8 cellular contexts compared by ENCODE assay signal in genomic region chr16:10386517-10387377, GRCh38. TPM values are rescaled to one million over a fixed set of nuclear protein-coding genes. Genes with fewer than 3 reads are reported as not detected.
A peak's percentile ranks its signal among the peaks of the same experiment; 100 is the strongest.
DNase-seq lines count a peak whose midpoint lies in the region; ATAC-seq, FAIRE-seq and TF ChIP-seq lines count a peak whose summit lies in the region.

No MANE protein-coding gene starts in this region.

- TF ChIP-seq POLR2A in GM18505 (IDR thresholded peaks at IDR 0.05; ENCODE audit: borderline replicate concordance, extremely low read depth, insufficient read depth, insufficient read length): no peak

- no peak for FAIRE-seq in frontal cortex (lab: Jason Lieb, UNC)

- CTCF ChIA-PET in OCI-LY7 (lab: Charles Lee; ENCODE audit: unreplicated experiment): no interaction called here

- peak overlapping the region; percentile 76 for H3K9ac ChIP-seq in ES-I3 (ENCODE audit: low read depth, low read length)

- H3K4me1 ChIP-seq in ES-I3 (ENCODE audit: insufficient read depth, low read length) (no peaks in the 10 kb centered on the region), OCI-LY7 (ENCODE audit: insufficient read depth, low read length, poor library complexity, severe bottlenecking) (peaks cover 28% of the 10 kb centered on the region), osteoblast (ENCODE audit: insufficient read depth, low read length) (peaks cover 7% of the 10 kb centered on the region)

- DNase-seq in OCI-LY7 (ENCODE audit: low spot score): peak; percentile 47
- DNase-seq in epithelial cell of proximal tubule (ENCODE audit: low read depth): no peak
- peak; percentile 35 for DNase-seq in osteoblast (ENCODE audit: insufficient read length, low spot score, missing footprints)
- no peak for DNase-seq in DMS79 treated with DMSO at 0.1 percent for 48 hours (lab: John Stamatoyannopoulos, UW)
- DNase-seq in frontal cortex (ENCODE audit: low spot score in 2 of 2): no peak

- H3K4me3 ChIP-seq in OCI-LY7 (ENCODE audit: low read depth, low read length, poor library complexity, severe bottlenecking) (peak overlapping the region; percentile 88), epithelial cell of proximal tubule (ENCODE audit: low read depth, low read length) (peak overlapping the region; percentile 82), osteoblast (ENCODE audit: insufficient read depth, low read length) (peak overlapping the region; percentile 88)

- H2AFZ ChIP-seq in OCI-LY7 (ENCODE audit: low read length) (peak overlapping the region; percentile 80), osteoblast (ENCODE audit: low read length) (peak overlapping the region; percentile 96)

- H3K4me2 ChIP-seq in OCI-LY7 (ENCODE audit: low read length): peak overlapping the region; percentile 81
- H3K4me2 ChIP-seq in osteoblast (ENCODE audit: insufficient read depth, low read length): peak overlapping the region; percentile 90

- H4K20me1 ChIP-seq in OCI-LY7 (ENCODE audit: insufficient read depth, low read length): no peaks in the 10 kb centered on the region
- peaks cover 2% of the 10 kb centered on the region for H4K20me1 ChIP-seq in osteoblast (ENCODE audit: insufficient read depth, low read length)

- intact Hi-C loops in OCI-LY7 (cut with micrococcal nuclease; ENCODE audit: unreplicated experiment): loop anchor here (5.0 to 10.0 kb wide), 4 partner anchors 59 to 558 kb away; partner anchors contain the start of genes CLEC16A and DEXI

- no peak for TF ChIP-seq CTCF in OCI-LY7 (conservative IDR thresholded peaks at IDR 0.05; ENCODE audit: low read length)
- no peak for TF ChIP-seq CTCF in epithelial cell of proximal tubule (conservative IDR thresholded peaks at IDR 0.05; ENCODE audit: low read depth, low read length)
- TF ChIP-seq CTCF in osteoblast (IDR thresholded peaks at IDR 0.05; ENCODE audit: extremely low read depth, low read depth, low read length): no peak

- H3K36me3 ChIP-seq in ES-I3 (ENCODE audit: insufficient read depth, low read length) (no peaks in the 10 kb centered on the region), OCI-LY7 (ENCODE audit: insufficient read depth, low read length) (peaks cover 36% of the 10 kb centered on the region), osteoblast (ENCODE audit: insufficient read depth, low read length) (peaks cover 3% of the 10 kb centered on the region)

- TSS peak; percentile 78 for BruUV-seq in OCI-LY7 (replicated peaks; lab: Mats Ljungman, UMichigan)

- H3K9me3 ChIP-seq in ES-I3 (ENCODE audit: control insufficient read depth, insufficient read depth, low read length) (no peaks in the 10 kb centered on the region), OCI-LY7 (ENCODE audit: low read length) (peaks cover 6% of the 10 kb centered on the region; the same call in 1 of the 2 replicates), osteoblast (ENCODE audit: low read depth, low read length) (no peaks in the 10 kb centered on the region)

- ATAC-seq in GM18505 (IDR thresholded peaks at IDR 0.05; ENCODE audit: unreplicated experiment) (no peak), HG03108 (IDR thresholded peaks at IDR 0.05; ENCODE audit: unreplicated experiment) (no peak)

- no peaks in the 10 kb centered on the region for H3K27me3 ChIP-seq in osteoblast (ENCODE audit: insufficient read depth, low read length)

- H3K79me2 ChIP-seq in OCI-LY7 (ENCODE audit: insufficient read depth, low read depth, low read length) (peaks cover 24% of the 10 kb centered on the region; the same call in 1 of the 2 replicates), osteoblast (ENCODE audit: insufficient read depth, low read length) (peaks cover 12% of the 10 kb centered on the region)

- H3K27ac ChIP-seq in OCI-LY7 (ENCODE audit: low read depth, low read length, poor library complexity, severe bottlenecking) (peak overlapping the region; percentile 47), osteoblast (ENCODE audit: low read depth, low read length) (peak overlapping the region; percentile 62)

- POLR2A ChIA-PET in OCI-LY7 (lab: Charles Lee): interaction anchor here (0.5 to 1.7 kb wide), 5 partner anchors 18 to 440 kb away, joined by 3 to 4 read pairs (median 3); no protein-coding TSS in a partner anchor

- no peaks in the 10 kb centered on the region for H3K9me2 ChIP-seq in OCI-LY7 (ENCODE audit: insufficient read depth, low read length)

RNA-seq across cellular contexts. Expression of gene ATF7IP2, which starts 0.9 kb away (rescaled TPM):
- 27.4 and 28.4 TPM in 2 replicates for total RNA-seq in OCI-LY7 (2014; rRNA removed; shearing (Covaris generic))
- total RNA-seq in OCI-LY7 (2022) (34.5 and 46.8 TPM in 2 replicates), epithelial cell of proximal tubule (5.6 and 8.9 TPM in 2 replicates), osteoblast (8.0 and 11.2 TPM in 2 replicates), frontal cortex (14.3 TPM)

Comparison
In these comparisons a context has a peak if more than half of its experiments do, and no peak if none do; other contexts are left out.
1. DNase-seq: peak in OCI-LY7 (single experiment) and osteoblast (single experiment); none in epithelial cell of proximal tubule (single experiment), DMS79 treated with DMSO at 0.1 percent for 48 hours (single experiment) and frontal cortex (0 of 2).
2. Peak in every context shown above with its lines, with median percentiles within 50 percentile points of each other: H3K4me3 ChIP-seq.